Comparison of ENCODE assay signal across 1 cellular context in the genomic region with DNA sequence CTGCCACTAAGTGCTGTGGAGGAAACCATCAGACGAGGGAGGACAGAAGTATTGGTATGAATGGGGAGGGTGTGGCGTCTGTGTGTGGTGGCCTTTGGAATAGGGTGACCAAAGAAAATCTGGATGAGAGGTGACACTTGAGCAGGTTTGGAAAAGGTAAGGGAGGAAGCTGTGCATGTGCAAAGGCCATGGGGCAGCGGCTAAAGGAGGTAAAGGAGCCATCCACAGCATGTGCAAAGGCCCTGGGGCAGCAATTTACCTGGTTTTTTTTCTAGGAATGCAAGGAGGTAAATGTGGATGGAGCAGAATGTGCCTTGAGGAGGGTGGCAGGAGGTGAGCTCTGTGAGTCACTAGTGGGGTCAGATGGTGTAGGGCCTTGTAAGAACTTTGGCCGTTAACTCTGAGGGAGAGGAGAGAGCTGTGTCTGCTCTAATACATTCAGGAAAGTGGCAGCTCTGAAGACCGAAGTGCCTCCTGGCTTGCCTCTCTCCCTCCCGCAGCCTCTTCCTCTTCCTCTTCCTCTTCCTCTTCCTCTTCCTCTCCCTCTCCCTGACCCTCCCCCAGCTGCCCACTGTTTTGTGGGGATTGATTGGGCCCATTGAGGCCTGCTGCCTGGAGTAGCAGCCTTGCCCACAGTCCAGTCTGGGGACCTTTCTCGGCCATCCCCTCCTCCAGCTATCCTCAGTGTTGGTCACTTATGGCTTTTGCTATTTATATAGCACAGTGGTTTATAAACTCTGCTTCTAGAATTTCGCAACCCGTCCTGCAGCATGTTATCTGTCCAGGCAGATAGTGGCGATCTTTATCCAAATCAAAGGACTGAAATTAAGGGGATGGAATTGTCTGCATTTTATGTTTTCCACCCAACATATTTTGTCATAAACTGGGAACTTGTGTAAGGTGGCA.
TF ChIP-seq lines count a peak whose summit lies in the region.

No MANE protein-coding gene starts in this region.

TF ChIP-seq in H1, 55 proteins besides CTCF, POLR2A, EP300 and RAD21:
- TF ChIP-seq, protein P1, sequence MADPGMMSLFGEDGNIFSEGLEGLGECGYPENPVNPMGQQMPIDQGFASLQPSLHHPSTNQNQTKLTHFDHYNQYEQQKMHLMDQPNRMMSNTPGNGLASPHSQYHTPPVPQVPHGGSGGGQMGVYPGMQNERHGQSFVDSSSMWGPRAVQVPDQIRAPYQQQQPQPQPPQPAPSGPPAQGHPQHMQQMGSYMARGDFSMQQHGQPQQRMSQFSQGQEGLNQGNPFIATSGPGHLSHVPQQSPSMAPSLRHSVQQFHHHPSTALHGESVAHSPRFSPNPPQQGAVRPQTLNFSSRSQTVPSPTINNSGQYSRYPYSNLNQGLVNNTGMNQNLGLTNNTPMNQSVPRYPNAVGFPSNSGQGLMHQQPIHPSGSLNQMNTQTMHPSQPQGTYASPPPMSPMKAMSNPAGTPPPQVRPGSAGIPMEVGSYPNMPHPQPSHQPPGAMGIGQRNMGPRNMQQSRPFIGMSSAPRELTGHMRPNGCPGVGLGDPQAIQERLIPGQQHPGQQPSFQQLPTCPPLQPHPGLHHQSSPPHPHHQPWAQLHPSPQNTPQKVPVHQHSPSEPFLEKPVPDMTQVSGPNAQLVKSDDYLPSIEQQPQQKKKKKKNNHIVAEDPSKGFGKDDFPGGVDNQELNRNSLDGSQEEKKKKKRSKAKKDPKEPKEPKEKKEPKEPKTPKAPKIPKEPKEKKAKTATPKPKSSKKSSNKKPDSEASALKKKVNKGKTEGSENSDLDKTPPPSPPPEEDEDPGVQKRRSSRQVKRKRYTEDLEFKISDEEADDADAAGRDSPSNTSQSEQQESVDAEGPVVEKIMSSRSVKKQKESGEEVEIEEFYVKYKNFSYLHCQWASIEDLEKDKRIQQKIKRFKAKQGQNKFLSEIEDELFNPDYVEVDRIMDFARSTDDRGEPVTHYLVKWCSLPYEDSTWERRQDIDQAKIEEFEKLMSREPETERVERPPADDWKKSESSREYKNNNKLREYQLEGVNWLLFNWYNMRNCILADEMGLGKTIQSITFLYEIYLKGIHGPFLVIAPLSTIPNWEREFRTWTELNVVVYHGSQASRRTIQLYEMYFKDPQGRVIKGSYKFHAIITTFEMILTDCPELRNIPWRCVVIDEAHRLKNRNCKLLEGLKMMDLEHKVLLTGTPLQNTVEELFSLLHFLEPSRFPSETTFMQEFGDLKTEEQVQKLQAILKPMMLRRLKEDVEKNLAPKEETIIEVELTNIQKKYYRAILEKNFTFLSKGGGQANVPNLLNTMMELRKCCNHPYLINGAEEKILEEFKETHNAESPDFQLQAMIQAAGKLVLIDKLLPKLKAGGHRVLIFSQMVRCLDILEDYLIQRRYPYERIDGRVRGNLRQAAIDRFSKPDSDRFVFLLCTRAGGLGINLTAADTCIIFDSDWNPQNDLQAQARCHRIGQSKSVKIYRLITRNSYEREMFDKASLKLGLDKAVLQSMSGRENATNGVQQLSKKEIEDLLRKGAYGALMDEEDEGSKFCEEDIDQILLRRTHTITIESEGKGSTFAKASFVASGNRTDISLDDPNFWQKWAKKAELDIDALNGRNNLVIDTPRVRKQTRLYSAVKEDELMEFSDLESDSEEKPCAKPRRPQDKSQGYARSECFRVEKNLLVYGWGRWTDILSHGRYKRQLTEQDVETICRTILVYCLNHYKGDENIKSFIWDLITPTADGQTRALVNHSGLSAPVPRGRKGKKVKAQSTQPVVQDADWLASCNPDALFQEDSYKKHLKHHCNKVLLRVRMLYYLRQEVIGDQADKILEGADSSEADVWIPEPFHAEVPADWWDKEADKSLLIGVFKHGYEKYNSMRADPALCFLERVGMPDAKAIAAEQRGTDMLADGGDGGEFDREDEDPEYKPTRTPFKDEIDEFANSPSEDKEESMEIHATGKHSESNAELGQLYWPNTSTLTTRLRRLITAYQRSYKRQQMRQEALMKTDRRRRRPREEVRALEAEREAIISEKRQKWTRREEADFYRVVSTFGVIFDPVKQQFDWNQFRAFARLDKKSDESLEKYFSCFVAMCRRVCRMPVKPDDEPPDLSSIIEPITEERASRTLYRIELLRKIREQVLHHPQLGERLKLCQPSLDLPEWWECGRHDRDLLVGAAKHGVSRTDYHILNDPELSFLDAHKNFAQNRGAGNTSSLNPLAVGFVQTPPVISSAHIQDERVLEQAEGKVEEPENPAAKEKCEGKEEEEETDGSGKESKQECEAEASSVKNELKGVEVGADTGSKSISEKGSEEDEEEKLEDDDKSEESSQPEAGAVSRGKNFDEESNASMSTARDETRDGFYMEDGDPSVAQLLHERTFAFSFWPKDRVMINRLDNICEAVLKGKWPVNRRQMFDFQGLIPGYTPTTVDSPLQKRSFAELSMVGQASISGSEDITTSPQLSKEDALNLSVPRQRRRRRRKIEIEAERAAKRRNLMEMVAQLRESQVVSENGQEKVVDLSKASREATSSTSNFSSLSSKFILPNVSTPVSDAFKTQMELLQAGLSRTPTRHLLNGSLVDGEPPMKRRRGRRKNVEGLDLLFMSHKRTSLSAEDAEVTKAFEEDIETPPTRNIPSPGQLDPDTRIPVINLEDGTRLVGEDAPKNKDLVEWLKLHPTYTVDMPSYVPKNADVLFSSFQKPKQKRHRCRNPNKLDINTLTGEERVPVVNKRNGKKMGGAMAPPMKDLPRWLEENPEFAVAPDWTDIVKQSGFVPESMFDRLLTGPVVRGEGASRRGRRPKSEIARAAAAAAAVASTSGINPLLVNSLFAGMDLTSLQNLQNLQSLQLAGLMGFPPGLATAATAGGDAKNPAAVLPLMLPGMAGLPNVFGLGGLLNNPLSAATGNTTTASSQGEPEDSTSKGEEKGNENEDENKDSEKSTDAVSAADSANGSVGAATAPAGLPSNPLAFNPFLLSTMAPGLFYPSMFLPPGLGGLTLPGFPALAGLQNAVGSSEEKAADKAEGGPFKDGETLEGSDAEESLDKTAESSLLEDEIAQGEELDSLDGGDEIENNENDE (IDR thresholded peaks at IDR 0.05; ENCODE audit: insufficient replicate concordance, low read length): no peak
- no peak for TF ChIP-seq ZNF274 (IDR thresholded peaks at IDR 0.05; ENCODE audit: borderline replicate concordance, extremely low read depth, low read length)
- no peak for TF ChIP-seq GABPA (IDR thresholded peaks at IDR 0.05; ENCODE audit: borderline replicate concordance, insufficient read depth, low read length)
- TF ChIP-seq CBX8 (IDR thresholded peaks at IDR 0.05; ENCODE audit: borderline replicate concordance, low read depth, low read length): no peak
- TF ChIP-seq SIN3A (conservative IDR thresholded peaks at IDR 0.05 in 1 of 2, IDR thresholded peaks at IDR 0.05 in 1 of 2; ENCODE audit: low read depth in 1 of 2, low read length in 2 of 2): no peak
- TF ChIP-seq EGR1 (IDR thresholded peaks at IDR 0.05; ENCODE audit: borderline replicate concordance, low read depth, low read length): no peak
- TF ChIP-seq POLR2AphosphoS5 (IDR thresholded peaks at IDR 0.05; ENCODE audit: low read depth, low read length): no peak
- TF ChIP-seq, protein P2, sequence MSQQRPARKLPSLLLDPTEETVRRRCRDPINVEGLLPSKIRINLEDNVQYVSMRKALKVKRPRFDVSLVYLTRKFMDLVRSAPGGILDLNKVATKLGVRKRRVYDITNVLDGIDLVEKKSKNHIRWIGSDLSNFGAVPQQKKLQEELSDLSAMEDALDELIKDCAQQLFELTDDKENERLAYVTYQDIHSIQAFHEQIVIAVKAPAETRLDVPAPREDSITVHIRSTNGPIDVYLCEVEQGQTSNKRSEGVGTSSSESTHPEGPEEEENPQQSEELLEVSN (IDR thresholded peaks at IDR 0.05): no peak
- TF ChIP-seq CREB1 (IDR thresholded peaks at IDR 0.05): no peak
- TF ChIP-seq TAF1 (IDR thresholded peaks at IDR 0.05; ENCODE audit: low read depth, low read length): no peak
- no peak for TF ChIP-seq TEAD4 (IDR thresholded peaks at IDR 0.05; ENCODE audit: low read depth, low read length)
- TF ChIP-seq GTF2F1 (IDR thresholded peaks at IDR 0.05; ENCODE audit: borderline replicate concordance, low read depth, low read length): no peak
- no peak for TF ChIP-seq RFX5 (IDR thresholded peaks at IDR 0.05; ENCODE audit: borderline replicate concordance, low read depth, low read length)
- no peak for TF ChIP-seq SIX5 (IDR thresholded peaks at IDR 0.05; ENCODE audit: low read depth, low read length)
- TF ChIP-seq HDAC2 (IDR thresholded peaks at IDR 0.05; ENCODE audit: borderline replicate concordance in 1 of 2, low read depth in 2 of 2, low read length in 2 of 2): 0 out of 4 replicates have a peak, but pooled peaks of 1 of the 2 experiments have one; percentile 31
- TF ChIP-seq NRF1 (IDR thresholded peaks at IDR 0.05; ENCODE audit: low read depth, low read length): no peak
- TF ChIP-seq CEBPB (IDR thresholded peaks at IDR 0.05; ENCODE audit: low read depth, low read length): peak; percentile 52; the same call in 1 of the 2 replicates
- TF ChIP-seq, protein P3, sequence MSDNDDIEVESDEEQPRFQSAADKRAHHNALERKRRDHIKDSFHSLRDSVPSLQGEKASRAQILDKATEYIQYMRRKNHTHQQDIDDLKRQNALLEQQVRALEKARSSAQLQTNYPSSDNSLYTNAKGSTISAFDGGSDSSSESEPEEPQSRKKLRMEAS (IDR thresholded peaks at IDR 0.05): no peak
- TF ChIP-seq KDM1A (IDR thresholded peaks at IDR 0.05; ENCODE audit: borderline replicate concordance, low read length): peak; percentile 91
TF ChIP-seq in H1: peak in this region for 3.
